3 cellular contexts compared by ENCODE assay signal in the genomic region with DNA sequence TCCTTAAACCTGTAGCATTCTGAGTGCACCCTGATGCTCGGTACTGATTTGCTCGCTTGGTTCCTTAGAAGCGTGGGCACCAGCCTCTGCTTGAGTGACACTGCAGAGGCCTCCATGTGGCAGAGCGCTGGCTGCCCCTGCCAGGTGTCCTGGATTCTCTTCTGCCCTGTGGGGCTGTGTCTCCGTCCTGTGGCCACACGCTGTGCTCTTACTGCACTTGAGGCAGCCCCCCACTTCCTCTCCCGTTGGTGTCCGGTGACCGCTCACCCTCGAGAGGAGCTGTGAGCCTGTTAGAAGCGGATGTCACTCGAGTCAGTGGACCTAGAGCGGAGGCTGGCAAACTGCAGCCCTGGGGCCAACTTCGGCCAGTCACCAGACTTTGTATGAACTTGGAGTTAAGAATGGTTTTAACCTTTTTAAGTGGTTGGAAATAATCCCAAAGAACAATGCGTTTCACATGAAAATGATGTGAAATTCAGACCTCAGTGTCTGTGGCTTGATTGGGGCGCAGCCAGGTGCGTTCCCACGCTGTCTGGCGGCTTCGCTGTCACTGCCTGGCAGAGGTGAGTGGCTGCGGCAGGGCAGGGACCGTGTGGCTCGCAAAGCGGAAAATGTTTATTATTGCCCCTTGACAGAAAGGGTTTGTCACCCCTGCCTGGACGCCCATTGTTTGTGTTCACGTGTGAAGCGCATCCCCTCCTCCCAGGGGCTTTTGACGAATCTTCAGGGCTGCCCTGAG.
TF ChIP-seq lines count a peak whose summit lies in the region.

No MANE protein-coding gene starts in this region.

TF ChIP-seq in GM23338, 12 proteins besides CTCF, POLR2A, EP300 and RAD21 (continued from another document):
- TF ChIP-seq, protein P1, sequence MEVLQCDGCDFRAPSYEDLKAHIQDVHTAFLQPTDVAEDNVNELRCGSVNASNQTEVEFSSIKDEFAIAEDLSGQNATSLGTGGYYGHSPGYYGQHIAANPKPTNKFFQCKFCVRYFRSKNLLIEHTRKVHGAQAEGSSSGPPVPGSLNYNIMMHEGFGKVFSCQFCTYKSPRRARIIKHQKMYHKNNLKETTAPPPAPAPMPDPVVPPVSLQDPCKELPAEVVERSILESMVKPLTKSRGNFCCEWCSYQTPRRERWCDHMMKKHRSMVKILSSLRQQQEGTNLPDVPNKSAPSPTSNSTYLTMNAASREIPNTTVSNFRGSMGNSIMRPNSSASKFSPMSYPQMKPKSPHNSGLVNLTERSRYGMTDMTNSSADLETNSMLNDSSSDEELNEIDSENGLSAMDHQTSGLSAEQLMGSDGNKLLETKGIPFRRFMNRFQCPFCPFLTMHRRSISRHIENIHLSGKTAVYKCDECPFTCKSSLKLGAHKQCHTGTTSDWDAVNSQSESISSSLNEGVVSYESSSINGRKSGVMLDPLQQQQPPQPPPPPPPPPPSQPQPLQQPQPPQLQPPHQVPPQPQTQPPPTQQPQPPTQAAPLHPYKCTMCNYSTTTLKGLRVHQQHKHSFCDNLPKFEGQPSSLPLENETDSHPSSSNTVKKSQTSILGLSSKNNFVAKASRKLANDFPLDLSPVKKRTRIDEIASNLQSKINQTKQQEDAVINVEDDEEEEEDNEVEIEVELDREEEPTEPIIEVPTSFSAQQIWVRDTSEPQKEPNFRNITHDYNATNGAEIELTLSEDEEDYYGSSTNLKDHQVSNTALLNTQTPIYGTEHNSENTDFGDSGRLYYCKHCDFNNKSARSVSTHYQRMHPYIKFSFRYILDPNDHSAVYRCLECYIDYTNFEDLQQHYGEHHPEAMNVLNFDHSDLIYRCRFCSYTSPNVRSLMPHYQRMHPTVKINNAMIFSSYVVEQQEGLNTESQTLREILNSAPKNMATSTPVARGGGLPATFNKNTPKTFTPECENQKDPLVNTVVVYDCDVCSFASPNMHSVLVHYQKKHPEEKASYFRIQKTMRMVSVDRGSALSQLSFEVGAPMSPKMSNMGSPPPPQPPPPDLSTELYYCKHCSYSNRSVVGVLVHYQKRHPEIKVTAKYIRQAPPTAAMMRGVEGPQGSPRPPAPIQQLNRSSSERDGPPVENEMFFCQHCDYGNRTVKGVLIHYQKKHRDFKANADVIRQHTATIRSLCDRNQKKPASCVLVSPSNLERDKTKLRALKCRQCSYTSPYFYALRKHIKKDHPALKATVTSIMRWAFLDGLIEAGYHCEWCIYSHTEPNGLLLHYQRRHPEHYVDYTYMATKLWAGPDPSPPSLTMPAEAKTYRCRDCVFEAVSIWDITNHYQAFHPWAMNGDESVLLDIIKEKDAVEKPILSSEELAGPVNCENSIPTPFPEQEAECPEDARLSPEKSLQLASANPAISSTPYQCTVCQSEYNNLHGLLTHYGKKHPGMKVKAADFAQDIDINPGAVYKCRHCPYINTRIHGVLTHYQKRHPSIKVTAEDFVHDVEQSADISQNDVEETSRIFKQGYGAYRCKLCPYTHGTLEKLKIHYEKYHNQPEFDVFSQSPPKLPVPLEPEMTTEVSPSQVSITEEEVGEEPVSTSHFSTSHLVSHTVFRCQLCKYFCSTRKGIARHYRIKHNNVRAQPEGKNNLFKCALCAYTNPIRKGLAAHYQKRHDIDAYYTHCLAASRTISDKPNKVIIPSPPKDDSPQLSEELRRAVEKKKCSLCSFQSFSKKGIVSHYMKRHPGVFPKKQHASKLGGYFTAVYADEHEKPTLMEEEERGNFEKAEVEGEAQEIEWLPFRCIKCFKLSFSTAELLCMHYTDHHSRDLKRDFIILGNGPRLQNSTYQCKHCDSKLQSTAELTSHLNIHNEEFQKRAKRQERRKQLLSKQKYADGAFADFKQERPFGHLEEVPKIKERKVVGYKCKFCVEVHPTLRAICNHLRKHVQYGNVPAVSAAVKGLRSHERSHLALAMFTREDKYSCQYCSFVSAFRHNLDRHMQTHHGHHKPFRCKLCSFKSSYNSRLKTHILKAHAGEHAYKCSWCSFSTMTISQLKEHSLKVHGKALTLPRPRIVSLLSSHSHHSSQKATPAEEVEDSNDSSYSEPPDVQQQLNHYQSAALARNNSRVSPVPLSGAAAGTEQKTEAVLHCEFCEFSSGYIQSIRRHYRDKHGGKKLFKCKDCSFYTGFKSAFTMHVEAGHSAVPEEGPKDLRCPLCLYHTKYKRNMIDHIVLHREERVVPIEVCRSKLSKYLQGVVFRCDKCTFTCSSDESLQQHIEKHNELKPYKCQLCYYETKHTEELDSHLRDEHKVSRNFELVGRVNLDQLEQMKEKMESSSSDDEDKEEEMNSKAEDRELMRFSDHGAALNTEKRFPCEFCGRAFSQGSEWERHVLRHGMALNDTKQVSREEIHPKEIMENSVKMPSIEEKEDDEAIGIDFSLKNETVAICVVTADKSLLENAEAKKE (CRISPR knock-in tag; IDR thresholded peaks at IDR 0.05) = no peak
- TF ChIP-seq CREB1 (CRISPR knock-in tag; IDR thresholded peaks at IDR 0.05; ENCODE audit: low read depth) = no peak
- TF ChIP-seq JUNB (IDR thresholded peaks at IDR 0.05; ENCODE audit: unreplicated experiment) = no peak
- no peak for TF ChIP-seq STAT1 (IDR thresholded peaks at IDR 0.05; ENCODE audit: unreplicated experiment)
TF ChIP-seq in GM23338: peak in this region for 0.

TF ChIP-seq in WTC11, 78 proteins besides CTCF, POLR2A, EP300 and RAD21 (continued from another document):
- TF ChIP-seq, protein P2, sequence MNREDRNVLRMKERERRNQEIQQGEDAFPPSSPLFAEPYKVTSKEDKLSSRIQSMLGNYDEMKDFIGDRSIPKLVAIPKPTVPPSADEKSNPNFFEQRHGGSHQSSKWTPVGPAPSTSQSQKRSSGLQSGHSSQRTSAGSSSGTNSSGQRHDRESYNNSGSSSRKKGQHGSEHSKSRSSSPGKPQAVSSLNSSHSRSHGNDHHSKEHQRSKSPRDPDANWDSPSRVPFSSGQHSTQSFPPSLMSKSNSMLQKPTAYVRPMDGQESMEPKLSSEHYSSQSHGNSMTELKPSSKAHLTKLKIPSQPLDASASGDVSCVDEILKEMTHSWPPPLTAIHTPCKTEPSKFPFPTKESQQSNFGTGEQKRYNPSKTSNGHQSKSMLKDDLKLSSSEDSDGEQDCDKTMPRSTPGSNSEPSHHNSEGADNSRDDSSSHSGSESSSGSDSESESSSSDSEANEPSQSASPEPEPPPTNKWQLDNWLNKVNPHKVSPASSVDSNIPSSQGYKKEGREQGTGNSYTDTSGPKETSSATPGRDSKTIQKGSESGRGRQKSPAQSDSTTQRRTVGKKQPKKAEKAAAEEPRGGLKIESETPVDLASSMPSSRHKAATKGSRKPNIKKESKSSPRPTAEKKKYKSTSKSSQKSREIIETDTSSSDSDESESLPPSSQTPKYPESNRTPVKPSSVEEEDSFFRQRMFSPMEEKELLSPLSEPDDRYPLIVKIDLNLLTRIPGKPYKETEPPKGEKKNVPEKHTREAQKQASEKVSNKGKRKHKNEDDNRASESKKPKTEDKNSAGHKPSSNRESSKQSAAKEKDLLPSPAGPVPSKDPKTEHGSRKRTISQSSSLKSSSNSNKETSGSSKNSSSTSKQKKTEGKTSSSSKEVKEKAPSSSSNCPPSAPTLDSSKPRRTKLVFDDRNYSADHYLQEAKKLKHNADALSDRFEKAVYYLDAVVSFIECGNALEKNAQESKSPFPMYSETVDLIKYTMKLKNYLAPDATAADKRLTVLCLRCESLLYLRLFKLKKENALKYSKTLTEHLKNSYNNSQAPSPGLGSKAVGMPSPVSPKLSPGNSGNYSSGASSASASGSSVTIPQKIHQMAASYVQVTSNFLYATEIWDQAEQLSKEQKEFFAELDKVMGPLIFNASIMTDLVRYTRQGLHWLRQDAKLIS (CRISPR knock-in tag; IDR thresholded peaks at IDR 0.05; ENCODE audit: borderline replicate concordance) = no peak

TF ChIP-seq in SK-N-SH treated with all-trans-retinoic acid at 6 μM for 48 hours, 23 proteins besides CTCF, POLR2A, EP300 and RAD21 (continued from another document):
- TF ChIP-seq, protein P3, sequence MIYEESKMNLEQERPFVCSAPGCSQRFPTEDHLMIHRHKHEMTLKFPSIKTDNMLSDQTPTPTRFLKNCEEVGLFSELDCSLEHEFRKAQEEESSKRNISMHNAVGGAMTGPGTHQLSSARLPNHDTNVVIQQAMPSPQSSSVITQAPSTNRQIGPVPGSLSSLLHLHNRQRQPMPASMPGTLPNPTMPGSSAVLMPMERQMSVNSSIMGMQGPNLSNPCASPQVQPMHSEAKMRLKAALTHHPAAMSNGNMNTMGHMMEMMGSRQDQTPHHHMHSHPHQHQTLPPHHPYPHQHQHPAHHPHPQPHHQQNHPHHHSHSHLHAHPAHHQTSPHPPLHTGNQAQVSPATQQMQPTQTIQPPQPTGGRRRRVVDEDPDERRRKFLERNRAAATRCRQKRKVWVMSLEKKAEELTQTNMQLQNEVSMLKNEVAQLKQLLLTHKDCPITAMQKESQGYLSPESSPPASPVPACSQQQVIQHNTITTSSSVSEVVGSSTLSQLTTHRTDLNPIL (CRISPR knock-in tag; IDR thresholded peaks at IDR 0.05; ENCODE audit: low read depth) = no peak
- TF ChIP-seq GLIS3 (CRISPR knock-in tag; IDR thresholded peaks at IDR 0.05) = no peak
- no peak for TF ChIP-seq ESRRG (CRISPR knock-in tag; IDR thresholded peaks at IDR 0.05)
